12 cellular contexts compared by ENCODE assay signal in genomic region chr20:59010321-59010994, GRCh38. TPM values are rescaled to one million over a fixed set of nuclear protein-coding genes. Genes with fewer than 3 reads are reported as not detected.
DNase-seq lines count a peak whose midpoint lies in the region; ATAC-seq and TF ChIP-seq lines count a peak whose summit lies in the region.
"Had no signal": no experiment of that assay in that cellular context is flagged by ENCODE, and none has a peak within 500 bp of the region (broad histone marks: within the 10 kb centered on the region; RNA-seq: fewer than 3 reads in every experiment).

No MANE protein-coding gene starts in this region.

- ATAC-seq in natural killer cell (no peak), aorta (ENCODE audit: low FRiP score) (no peak)
- no peak for ATAC-seq in natural killer cell treated with Interleukin-12 subunit alpha and Interleukin-12 subunit beta and Interleukin-15 and Interleukin-18, amount 100 ng/mL, for 72 hours
- ATAC-seq: activated CD4-positive, CD25-positive, alpha-beta regulatory T cell treated with anti-CD3 and anti-CD28 coated beads, Interleukin-2, amount 50 U/mL, for 24 hours had no signal

- H3K4me3 ChIP-seq in aorta (ENCODE audit: low read length in 2 of 2) (no peak overlapping the region), hepatocyte (no peak overlapping the region)
- H3K4me3 ChIP-seq: BLaER1 had no signal

- peaks cover 12% of the 10 kb centered on the region for H3K79me2 ChIP-seq in hepatocyte

- H2AFZ ChIP-seq in hepatocyte, result no peak overlapping the region

- TF ChIP-seq CTCF in natural killer cell (IDR thresholded peaks at IDR 0.05) (no peak), hepatocyte (IDR thresholded peaks at IDR 0.05; ENCODE audit: poor library complexity) (no peak)

- no peaks in the 10 kb centered on the region for H3K9me3 Mint-ChIP-seq in natural killer cell
- no peaks in the 10 kb centered on the region for H3K9me3 Mint-ChIP-seq in natural killer cell treated with Interleukin-12 subunit alpha and Interleukin-12 subunit beta and Interleukin-15 and Interleukin-18, amount 100 ng/mL, for 72 hours
- no peaks in the 10 kb centered on the region for H3K9me3 Mint-ChIP-seq in dendritic cell treated with granulocyte-macrophage colony-stimulating factor and Interleukin-4, amounts not matched to agents 40 ng/mL and 50 ng/mL, for 4 days
- H3K9me3 Mint-ChIP-seq: activated naive CD8-positive, alpha-beta T cell treated with anti-CD3 and anti-CD28 coated beads, Interleukin-2, amount 10 ng/mL, durations not matched to agents 7 days and 5 days had no signal

- intact Hi-C loops in natural killer cell (cut with micrococcal nuclease) (no loop called here), aorta (cut with DNase I) (no loop called here)
- intact Hi-C loops in dendritic cell treated with granulocyte-macrophage colony-stimulating factor and Interleukin-4, amounts not matched to agents 40 ng/mL and 50 ng/mL, for 4 days (cut with micrococcal nuclease), result no loop called here

- no peak overlapping the region for H3K4me3 Mint-ChIP-seq in natural killer cell
- H3K4me3 Mint-ChIP-seq in natural killer cell treated with Interleukin-12 subunit alpha and Interleukin-12 subunit beta and Interleukin-15 and Interleukin-18, amount 100 ng/mL, for 72 hours, result no peak overlapping the region
- no peak overlapping the region for H3K4me3 Mint-ChIP-seq in dendritic cell treated with granulocyte-macrophage colony-stimulating factor and Interleukin-4, amounts not matched to agents 40 ng/mL and 50 ng/mL, for 4 days

- H3K36me3 ChIP-seq in aorta (ENCODE audit: control insufficient read depth in 1 of 2, insufficient read depth in 2 of 2, low read length in 1 of 2) (no peaks in the 10 kb centered on the region), hepatocyte (replicated peaks; ENCODE audit: insufficient read depth, low read depth) (no peaks in the 10 kb centered on the region)
- H3K36me3 ChIP-seq: BLaER1 had no signal

- H3K36me3 Mint-ChIP-seq in natural killer cell, result no peaks in the 10 kb centered on the region
- H3K36me3 Mint-ChIP-seq in natural killer cell treated with Interleukin-12 subunit alpha and Interleukin-12 subunit beta and Interleukin-15 and Interleukin-18, amount 100 ng/mL, for 72 hours, result no peaks in the 10 kb centered on the region
- H3K36me3 Mint-ChIP-seq in dendritic cell treated with granulocyte-macrophage colony-stimulating factor and Interleukin-4, amounts not matched to agents 40 ng/mL and 50 ng/mL, for 4 days (ENCODE audit: low read depth), result peaks cover 34% of the 10 kb centered on the region
- H3K36me3 Mint-ChIP-seq: activated naive CD8-positive, alpha-beta T cell treated with anti-CD3 and anti-CD28 coated beads, Interleukin-2, amount 10 ng/mL, durations not matched to agents 7 days and 5 days had no signal

- H3K27me3 ChIP-seq in aorta (ENCODE audit: control insufficient read depth in 1 of 2, insufficient read depth in 2 of 2, low read length in 1 of 2) (no peaks in the 10 kb centered on the region), hepatocyte (no peaks in the 10 kb centered on the region)

- no peaks in the 10 kb centered on the region for H3K9me2 ChIP-seq in hepatocyte (replicated peaks; ENCODE audit: insufficient read depth)

- no peak overlapping the region for H3K27ac Mint-ChIP-seq in natural killer cell
- no peak overlapping the region for H3K27ac Mint-ChIP-seq in natural killer cell treated with Interleukin-12 subunit alpha and Interleukin-12 subunit beta and Interleukin-15 and Interleukin-18, amount 100 ng/mL, for 72 hours
- peak overlapping the region; percentile 90 for H3K27ac Mint-ChIP-seq in dendritic cell treated with granulocyte-macrophage colony-stimulating factor and Interleukin-4, amounts not matched to agents 40 ng/mL and 50 ng/mL, for 4 days

- no peaks in the 10 kb centered on the region for H3K27me3 Mint-ChIP-seq in natural killer cell (ENCODE audit: low read depth in 2 of 2)
- H3K27me3 Mint-ChIP-seq in natural killer cell treated with Interleukin-12 subunit alpha and Interleukin-12 subunit beta and Interleukin-15 and Interleukin-18, amount 100 ng/mL, for 72 hours, result no peaks in the 10 kb centered on the region
- peaks cover 4% of the 10 kb centered on the region for H3K27me3 Mint-ChIP-seq in dendritic cell treated with granulocyte-macrophage colony-stimulating factor and Interleukin-4, amounts not matched to agents 40 ng/mL and 50 ng/mL, for 4 days
- H3K27me3 Mint-ChIP-seq: activated naive CD8-positive, alpha-beta T cell treated with anti-CD3 and anti-CD28 coated beads, Interleukin-2, amount 10 ng/mL, durations not matched to agents 7 days and 5 days had no signal

- H3K4me2 ChIP-seq in hepatocyte, result no peak overlapping the region
- H3K4me2 ChIP-seq: BLaER1 had no signal

- H3K4me1 ChIP-seq in aorta (ENCODE audit: control insufficient read depth in 1 of 2, insufficient read depth in 2 of 2, low read length in 2 of 2) (no peaks in the 10 kb centered on the region), hepatocyte (ENCODE audit: insufficient read depth) (peaks cover 15% of the 10 kb centered on the region)

- H4K20me1 ChIP-seq in hepatocyte (ENCODE audit: insufficient read depth, poor library complexity, severe bottlenecking), result no peaks in the 10 kb centered on the region

- DNase-seq in natural killer cell (peak; percentile 8), myocyte (ENCODE audit: low read depth) (peak; percentile 39), aorta (peak; percentile 36 to 46), NCI-H2227 (lab: John Stamatoyannopoulos, UW; ENCODE audit: unreplicated experiment) (no peak), OCI-M2 (lab: John Stamatoyannopoulos, UW; ENCODE audit: unreplicated experiment) (no peak), hepatocyte (ENCODE audit: low spot score) (no peak)
- DNase-seq in natural killer cell treated with Interleukin-12 subunit alpha and Interleukin-12 subunit beta and Interleukin-15 and Interleukin-18, amount 100 ng/mL, for 72 hours (ENCODE audit: low spot score), result no peak
- DNase-seq: activated naive CD8-positive, alpha-beta T cell treated with anti-CD3 and anti-CD28 coated beads, Interleukin-2, amount 10 ng/mL, durations not matched to agents 7 days and 5 days; MV-4-11 had no signal

- WGBS in aorta, 2 donors, result 75 to 77% methylated on average over 8 of the region's 8 CpGs
- 96% methylated on average over 8 of the region's 8 CpGs for WGBS in hepatocyte (ENCODE audit: low lambda C conversion rate, missing lambda C conversion rate)

- peak overlapping the region; percentile 7 to 72 for H3K27ac ChIP-seq in aorta (ENCODE audit: low read depth in 1 of 2, low read length in 2 of 2)
- H3K27ac ChIP-seq in hepatocyte, result no peak overlapping the region
- H3K27ac ChIP-seq: BLaER1 had no signal

- H3K9me3 ChIP-seq in aorta (ENCODE audit: control insufficient read depth, low read length), result no peaks in the 10 kb centered on the region
- H3K9me3 ChIP-seq in hepatocyte (ENCODE audit: low read depth), result no peaks in the 10 kb centered on the region
- H3K9me3 ChIP-seq: BLaER1 had no signal

- H3K4me1 Mint-ChIP-seq in natural killer cell, result peaks cover 32 to 41% of the 10 kb centered on the region in 2 donors
- peaks cover 31% of the 10 kb centered on the region in 2 donors for H3K4me1 Mint-ChIP-seq in natural killer cell treated with Interleukin-12 subunit alpha and Interleukin-12 subunit beta and Interleukin-15 and Interleukin-18, amount 100 ng/mL, for 72 hours (ENCODE audit: low read depth in 2 of 2)
- peaks cover 76% of the 10 kb centered on the region for H3K4me1 Mint-ChIP-seq in dendritic cell treated with granulocyte-macrophage colony-stimulating factor and Interleukin-4, amounts not matched to agents 40 ng/mL and 50 ng/mL, for 4 days (ENCODE audit: low read depth)

RNA-seq across cellular contexts. Expression of gene CTSZ, which starts 3.4 kb away (rescaled TPM):
- total RNA-seq in natural killer cell, result 10 to 100 TPM; 30.5 to 52.5 (median 42.3) TPM
- total RNA-seq in natural killer cell treated with Interleukin-12 subunit alpha and Interleukin-12 subunit beta and Interleukin-15 and Interleukin-18, amount 100 ng/mL, for 72 hours, result 10 to 100 TPM; 19.2 to 32.8 TPM
- total RNA-seq in myocyte, result 69.6 and 74.7 TPM in 2 replicates
- 311 TPM for polyA plus RNA-seq in myocyte (2012)
- 100 to 1,000 TPM; 183 to 241 TPM for total RNA-seq in aorta
- polyA plus RNA-seq in aorta, result 100 to 1,000 TPM; 299 to 350 TPM
- 123 and 161 TPM in 2 replicates for total RNA-seq in hepatocyte
- 5.0 and 7.1 TPM in 2 replicates for polyA plus RNA-seq in hepatocyte

RNA-seq across cellular contexts. Expression of gene TUBB1, which starts 8.8 kb away (rescaled TPM):
- total RNA-seq in natural killer cell (10 to 100 TPM in 2 of 3 donors, 1 to 10 TPM in 1; 4.3 to 46.9 (median 18.8) TPM), myocyte (not detected in 2 replicates), aorta (1 to 10 TPM in 1 of 2 donors, under 1 TPM in 1; 0.15 to 2.1 TPM), hepatocyte (0.04 and 0.10 TPM in 2 replicates)
- not detected for total RNA-seq in natural killer cell treated with Interleukin-12 subunit alpha and Interleukin-12 subunit beta and Interleukin-15 and Interleukin-18, amount 100 ng/mL, for 72 hours
- polyA plus RNA-seq in myocyte (2012), result 0.08 TPM
- polyA plus RNA-seq in aorta (not detected), hepatocyte (0.05 TPM in 1 of 2 replicates, not detected in the other)
- total RNA-seq: activated naive CD8-positive, alpha-beta T cell treated with anti-CD3 and anti-CD28 coated beads, Interleukin-2, amount 10 ng/mL, durations not matched to agents 7 days and 5 days had no signal

RNA-seq across cellular contexts. Expression of gene ATP5F1E, which starts 21.7 kb away (rescaled TPM):
- total RNA-seq in natural killer cell (10 to 100 TPM; 45.9 to 58.0 (median 50.8) TPM), myocyte (24.7 and 29.0 TPM in 2 replicates), aorta (10 to 100 TPM; 48.2 to 50.1 TPM), hepatocyte (32.2 and 32.9 TPM in 2 replicates)
- total RNA-seq in natural killer cell treated with Interleukin-12 subunit alpha and Interleukin-12 subunit beta and Interleukin-15 and Interleukin-18, amount 100 ng/mL, for 72 hours, result 10 to 100 TPM; 62.2 to 72.3 TPM
- 134 TPM for polyA plus RNA-seq in myocyte (2012)
- polyA plus RNA-seq in aorta (100 to 1,000 TPM in 1 of 2 donors, 10 to 100 TPM in 1; 51.5 to 110 TPM), hepatocyte (217 and 227 TPM in 2 replicates)

RNA-seq across cellular contexts. Expression of gene NELFCD, which starts 29.4 kb away (rescaled TPM):
- total RNA-seq in natural killer cell (100 to 1,000 TPM in 1 of 3 donors, 10 to 100 TPM in 2; 75.7 to 105 (median 92.6) TPM), myocyte (32.0 and 38.6 TPM in 2 replicates), aorta (10 to 100 TPM; 40.5 to 50.1 TPM), hepatocyte (41.7 and 48.3 TPM in 2 replicates)
- 100 to 1,000 TPM in 1 of 2 donors, 10 to 100 TPM in 1; 89.1 to 106 TPM for total RNA-seq in natural killer cell treated with Interleukin-12 subunit alpha and Interleukin-12 subunit beta and Interleukin-15 and Interleukin-18, amount 100 ng/mL, for 72 hours
- polyA plus RNA-seq in myocyte (2012), result 37.2 TPM
- polyA plus RNA-seq in aorta (10 to 100 TPM; 22.7 to 53.9 TPM), hepatocyte (64.0 and 77.7 TPM in 2 replicates)

RNA-seq across cellular contexts. Expression of gene PRELID3B, which starts 32.1 kb away (rescaled TPM):
- total RNA-seq in natural killer cell, result 10 to 100 TPM; 49.3 to 51.6 (median 51.4) TPM
- total RNA-seq in natural killer cell treated with Interleukin-12 subunit alpha and Interleukin-12 subunit beta and Interleukin-15 and Interleukin-18, amount 100 ng/mL, for 72 hours, result 10 to 100 TPM; 82.8 to 89.0 TPM
- 68.3 and 74.2 TPM in 2 replicates for total RNA-seq in myocyte
- 30.6 TPM for polyA plus RNA-seq in myocyte (2012)
- total RNA-seq in aorta, result 10 to 100 TPM; 24.0 to 33.1 TPM
- polyA plus RNA-seq in aorta, result 10 to 100 TPM; 19.5 to 44.2 TPM
- total RNA-seq in hepatocyte, result 70.3 and 75.7 TPM in 2 replicates
- polyA plus RNA-seq in hepatocyte, result 33.0 and 38.2 TPM in 2 replicates

Comparison
In these comparisons a context has a peak if more than half of its experiments do, and no peak if none do; other contexts are left out.
1. DNase-seq: peak in natural killer cell (single experiment), myocyte (single experiment) and aorta (2 of 2); none in natural killer cell treated with Interleukin-12 subunit alpha and Interleukin-12 subunit beta and Interleukin-15 and Interleukin-18, amount 100 ng/mL, for 72 hours (single experiment), NCI-H2227 (single experiment), OCI-M2 (single experiment) and hepatocyte (single experiment).